ENCODE assay signal across 7 cellular contexts in the genomic region with DNA sequence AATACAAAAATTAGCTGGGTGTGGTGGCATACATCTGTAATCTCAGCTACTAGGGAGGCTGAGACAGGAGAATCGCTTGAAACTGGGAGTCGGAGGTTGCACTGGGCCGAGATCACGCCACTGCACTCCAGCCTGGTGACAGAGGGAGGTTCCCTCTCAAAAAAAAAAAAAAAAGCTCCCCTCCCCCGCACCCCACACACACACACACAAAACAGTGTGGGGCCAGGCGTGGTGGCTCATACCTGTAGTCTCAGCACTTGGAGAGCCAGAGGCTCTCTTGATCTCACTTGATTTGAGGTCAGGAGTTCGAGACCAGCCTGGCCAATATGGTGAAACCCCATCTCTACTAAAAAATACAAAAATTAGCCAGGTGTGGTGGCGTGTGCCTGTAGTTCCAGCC. TPM values are rescaled to one million over a fixed set of nuclear protein-coding genes. Genes with fewer than 3 reads are reported as not detected.
DNase-seq lines count a peak whose midpoint lies in the region; ATAC-seq, FAIRE-seq and TF ChIP-seq lines count a peak whose summit lies in the region.
"Not testable (repeated sequence)": the region's sequence is repeated elsewhere in the genome, so short reads cannot be mapped to it uniquely, and the experiment has no call there.

No MANE protein-coding gene starts in this region.

- DNase-seq in GM23248; RWPE1 (ENCODE audit: low spot score); mesenchymal stem cell: not testable (repeated sequence)
- peak; percentile 39 for DNase-seq in activated CD4-positive, alpha-beta memory T cell treated with anti-CD3 and anti-CD28 coated beads for 36 hours
- peak in 2 of 4 experiments; percentile 23 to 55 for DNase-seq in K562 (ENCODE audit: extremely low read depth in 1 of 4, low spot score in 3 of 4)
- DNase-seq in stimulated activated CD4-positive, alpha-beta T cell treated with anti-CD3 and anti-CD28 coated beads, Interleukin-1b, Interleukin-23, amount 100 ng/mL, for 48 hours, result peak; percentile 25

- H3K9ac ChIP-seq in GM23248; K562 (ENCODE audit: insufficient read depth in 1 of 2, low read depth in 2 of 2, low read length in 2 of 2): not testable (repeated sequence)
- peak overlapping the region; percentile 59 for H3K9ac ChIP-seq in mesenchymal stem cell (ENCODE audit: low read length)

- not testable (repeated sequence) for TF ChIP-seq EP300 in K562 (IDR thresholded peaks at IDR 0.05; ENCODE audit: low read length)

- not testable (repeated sequence) for H2BK15ac ChIP-seq in mesenchymal stem cell (ENCODE audit: low read depth, poor library complexity, severe bottlenecking)

- H2BK12ac ChIP-seq in mesenchymal stem cell (ENCODE audit: low read length in 2 of 2), result not testable (repeated sequence)

- H3K79me2 ChIP-seq in GM23248 (ENCODE audit: insufficient read depth), result peaks cover 99% of the 10 kb centered on the region
- peaks cover 94% of the 10 kb centered on the region for H3K79me2 ChIP-seq in K562 (ENCODE audit: control insufficient read depth, insufficient read depth, low read length)

- not testable (repeated sequence) for H4K91ac ChIP-seq in mesenchymal stem cell (ENCODE audit: low read length)

- not testable (repeated sequence) for H2BK120ac ChIP-seq in mesenchymal stem cell (ENCODE audit: low read depth, low read length)

- intact Hi-C loops in activated CD4-positive, alpha-beta memory T cell treated with anti-CD3 and anti-CD28 coated beads for 36 hours (cut with micrococcal nuclease); K562 (cut with micrococcal nuclease): not testable (repeated sequence)

- H3K4ac ChIP-seq in mesenchymal stem cell (ENCODE audit: low read depth in 1 of 2, low read length in 2 of 2), result not testable (repeated sequence)

- H3K4me1 Mint-ChIP-seq in activated CD4-positive, alpha-beta memory T cell treated with anti-CD3 and anti-CD28 coated beads for 36 hours (ENCODE audit: low read depth), result peaks cover 29% of the 10 kb centered on the region
- peaks cover 49% of the 10 kb centered on the region for H3K4me1 Mint-ChIP-seq in activated naive CD8-positive, alpha-beta T cell (ENCODE audit: low read depth)

- not testable (repeated sequence) for TF ChIP-seq CTCF in RWPE1 (conservative IDR thresholded peaks at IDR 0.05; ENCODE audit: low read depth); K562 (IDR thresholded peaks at IDR 0.05 in 2 of 3, conservative IDR thresholded peaks at IDR 0.05 in 1 of 3; ENCODE audit: insufficient read depth in 2 of 3, low read depth in 1 of 3, low read length in 3 of 3)

- not testable (repeated sequence) for H3K27me3 ChIP-seq in GM23248 (replicated peaks; ENCODE audit: insufficient read depth); K562 (ENCODE audit: control insufficient read depth in 2 of 2, insufficient read depth in 2 of 2, low read length in 2 of 2); mesenchymal stem cell (ENCODE audit: control insufficient read depth in 1 of 2, insufficient read depth in 1 of 2, low read length in 2 of 2)

- H3K9me1 ChIP-seq in K562 (ENCODE audit: control insufficient read depth, insufficient read depth, low read length), result not testable (repeated sequence)

- H3K36me3 Mint-ChIP-seq in activated CD4-positive, alpha-beta memory T cell treated with anti-CD3 and anti-CD28 coated beads for 36 hours; activated naive CD8-positive, alpha-beta T cell: not testable (repeated sequence)

- H3K27ac Mint-ChIP-seq in activated CD4-positive, alpha-beta memory T cell treated with anti-CD3 and anti-CD28 coated beads for 36 hours, result not testable (repeated sequence)
- H3K27ac Mint-ChIP-seq in activated naive CD8-positive, alpha-beta T cell, result peak overlapping the region; percentile 34

- H3K4me3 Mint-ChIP-seq in activated CD4-positive, alpha-beta memory T cell treated with anti-CD3 and anti-CD28 coated beads for 36 hours; activated naive CD8-positive, alpha-beta T cell: not testable (repeated sequence)

- not testable (repeated sequence) for H2AK5ac ChIP-seq in mesenchymal stem cell (ENCODE audit: low read length, severe bottlenecking)

- not testable (repeated sequence) for H3K9me2 ChIP-seq in GM23248 (ENCODE audit: insufficient read depth)

- ATAC-seq in K562, result peak; percentile 83

- not testable (repeated sequence) for H3K27me3 Mint-ChIP-seq in activated CD4-positive, alpha-beta memory T cell treated with anti-CD3 and anti-CD28 coated beads for 36 hours; activated naive CD8-positive, alpha-beta T cell

- not testable (repeated sequence) for H3K9me3 Mint-ChIP-seq in activated CD4-positive, alpha-beta memory T cell treated with anti-CD3 and anti-CD28 coated beads for 36 hours; activated naive CD8-positive, alpha-beta T cell (ENCODE audit: low read depth)

- not testable (repeated sequence) for H3K4me2 ChIP-seq in GM23248 (ENCODE audit: unreplicated experiment); K562 (ENCODE audit: insufficient read depth, low read length); mesenchymal stem cell (ENCODE audit: low read length, poor library complexity, severe bottlenecking)

- 83 to 90% methylated on average over 8 of the region's 8 CpGs for WGBS in GM23248 (ENCODE audit: low coverage in 1 of 2, low lambda C conversion rate in 2 of 2, missing lambda C conversion rate in 2 of 2), 2 experiments
- 56% methylated on average over 7 of the region's 8 CpGs for WGBS in K562 (ENCODE audit: insufficient coverage, low coverage, missing lambda C conversion rate)
- 94% methylated on average over 8 of the region's 8 CpGs for WGBS in mesenchymal stem cell

- H3K4me3 ChIP-seq in GM23248; K562; mesenchymal stem cell (ENCODE audit: insufficient read depth in 1 of 2, low read depth in 1 of 2, low read length in 2 of 2): not testable (repeated sequence)

- not testable (repeated sequence) for H4K8ac ChIP-seq in mesenchymal stem cell (ENCODE audit: low read length)

- not testable (repeated sequence) for TF ChIP-seq RAD21 in K562 (CRISPR knock-in tag; conservative IDR thresholded peaks at IDR 0.05 in 1 of 2, IDR thresholded peaks at IDR 0.05 in 1 of 2)

- not testable (repeated sequence) for H3K79me1 ChIP-seq in mesenchymal stem cell (replicated peaks; ENCODE audit: low read length, poor library complexity, severe bottlenecking)

- not testable (repeated sequence) for H3K23ac ChIP-seq in mesenchymal stem cell (ENCODE audit: low read length in 2 of 2)

- POLR2A ChIA-PET in RWPE1 (lab: Yijun Ruan, JAX; ENCODE audit: low non-redundant PET); K562 (lab: Yijun Ruan, JAX): not testable (repeated sequence)
- POLR2A ChIA-PET in activated CD4-positive, alpha-beta memory T cell treated with anti-CD3 and anti-CD28 coated beads for 36 hours (lab: Charles Lee), result interaction anchor here (0.6 kb wide), 1 partner anchor 140 kb away, joined by 3 read pairs; no protein-coding TSS in a partner anchor

- in situ Hi-C loops in GM23248 (cut with MboI); K562 (cut with MboI): not testable (repeated sequence)

- H3K18ac ChIP-seq in mesenchymal stem cell (ENCODE audit: low read depth in 1 of 2, low read length in 2 of 2), result not testable (repeated sequence)

- H3K36me3 ChIP-seq in GM23248 (ENCODE audit: low read depth), result not testable (repeated sequence)
- H3K36me3 ChIP-seq in K562 (ENCODE audit: control insufficient read depth, insufficient read depth, low read length) (peaks cover 26% of the 10 kb centered on the region), mesenchymal stem cell (ENCODE audit: control insufficient read depth in 1 of 2, insufficient read depth in 2 of 2, low read depth in 1 of 2, low read length in 2 of 2) (peaks cover 6 to 12% of the 10 kb centered on the region in 2 experiments)

- H3F3A ChIP-seq in GM23248 (ENCODE audit: insufficient read depth), result not testable (repeated sequence)

- not testable (repeated sequence) for TF ChIP-seq POLR2A in K562 (conservative IDR thresholded peaks at IDR 0.05)

- not testable (repeated sequence) for H4K20me1 ChIP-seq in GM23248 (ENCODE audit: insufficient read depth); K562 (replicated peaks; ENCODE audit: control insufficient read depth, insufficient read depth, low read length)

- H3K27ac ChIP-seq in GM23248 (peak overlapping the region; percentile 64), RWPE1 (peak overlapping the region; percentile 32)
- not testable (repeated sequence) for H3K27ac ChIP-seq in K562 (ENCODE audit: extremely low read depth, low read depth, low read length); mesenchymal stem cell (ENCODE audit: low read length, poor library complexity, severe bottlenecking)

- CTCF ChIA-PET in RWPE1 (lab: Yijun Ruan, JAX), result interaction anchor here (0.7 kb wide), 1 partner anchor 16 kb away, joined by 3 read pairs; no protein-coding TSS in a partner anchor
- CTCF ChIA-PET in activated CD4-positive, alpha-beta memory T cell treated with anti-CD3 and anti-CD28 coated beads for 36 hours (lab: Charles Lee); K562 (lab: Yijun Ruan, JAX; ENCODE audit: low intra/inter-chr PET ratio): not testable (repeated sequence)

- FAIRE-seq in K562 (lab: Jason Lieb, UNC), result not testable (repeated sequence)

- BruUV-seq in K562 (replicated peaks; lab: Mats Ljungman, UMichigan), result not testable (repeated sequence)

- H3K9me3 ChIP-seq in GM23248 (ENCODE audit: low read depth); K562 (replicated peaks; ENCODE audit: control insufficient read depth, insufficient read depth, low read depth, low read length); mesenchymal stem cell (ENCODE audit: control insufficient read depth, low read length): not testable (repeated sequence)

- H2BK5ac ChIP-seq in mesenchymal stem cell (ENCODE audit: low read depth, low read length, poor library complexity, severe bottlenecking), result not testable (repeated sequence)

- H3K14ac ChIP-seq in mesenchymal stem cell (ENCODE audit: low read length in 2 of 2), result not testable (repeated sequence)

- not testable (repeated sequence) for H2AFZ ChIP-seq in GM23248; K562 (ENCODE audit: low read depth, low read length); mesenchymal stem cell (ENCODE audit: low read depth, low read length)

- not testable (repeated sequence) for H3K4me1 ChIP-seq in GM23248 (ENCODE audit: insufficient read depth); K562 (replicated peaks in 1 of 2; ENCODE audit: control insufficient read depth in 2 of 2, insufficient read depth in 2 of 2, low read length in 2 of 2); mesenchymal stem cell (ENCODE audit: control insufficient read depth, insufficient read depth, low read depth, low read length)

RNA-seq across cellular contexts. Expression of gene GATAD2B, which starts 16.9 kb away (rescaled TPM):
- 3.9 and 4.3 TPM in 2 replicates for total RNA-seq in GM23248 (2014; rRNA removed; shearing (Covaris generic))
- 3.2 and 3.3 TPM in 2 replicates for polyA plus RNA-seq in GM23248 (2016; fragmentation: Nextera tagmentation; extraction: Ambion mirVana)
- 10 to 100 TPM; 66.4 to 67.9 TPM for total RNA-seq in activated CD4-positive, alpha-beta memory T cell treated with anti-CD3 and anti-CD28 coated beads for 36 hours
- total RNA-seq in K562 (2011; cell fraction: chromatin; rRNA removed; ENCODE audit: low replicate concordance), result 26.9 and 41.3 TPM in 2 replicates
- 14.7 and 15.7 TPM in 2 replicates for total RNA-seq in K562 (2011; cell fraction: nucleolus; rRNA removed)
- total RNA-seq in K562 (2011; cell fraction: nucleoplasm; rRNA removed), result 46.3 and 60.1 TPM in 2 replicates
- 3.5 TPM in 2 replicates for total RNA-seq in K562 (2014; rRNA removed)
- total RNA-seq in K562 (2014; rRNA removed; fragmentation: Illumina TruSeq; extraction: Trizol), result 4.9 and 6.3 TPM in 2 replicates
- total RNA-seq in K562 (2015; rRNA removed; fragmentation: Illumina TruSeq; extraction: Trizol), result 4.5 and 5.3 TPM in 2 replicates
- total RNA-seq in K562 (2021), result 35.0 and 40.2 TPM in 2 replicates
- polyA plus RNA-seq in K562 (2011; rRNA removed), result 4.7 and 6.7 TPM in 2 replicates
- polyA plus RNA-seq in K562 (2011; cell fraction: cytosol; rRNA removed), result 5.3 and 5.5 TPM in 2 replicates
- 15.2 and 16.7 TPM in 2 replicates for polyA plus RNA-seq in K562 (2011; cell fraction: nucleus; rRNA removed)
- 6.6 and 7.6 TPM in 2 replicates for polyA plus RNA-seq in K562 (2012)
- 13.9 and 14.8 TPM in 2 replicates for polyA plus RNA-seq in K562 (2014; fragmentation: Illumina TruSeq; extraction: Trizol)
- polyA plus RNA-seq in K562 (2014; fragmentation: Nextera tagmentation; extraction: Ambion mirVana), result 1 to 10 TPM; 1.5 to 6.6 TPM
- 7.8 and 9.0 TPM in 2 replicates for polyA plus RNA-seq in K562 (2014; rRNA removed)
- 8.7 and 10.3 TPM in 2 replicates for polyA minus RNA-seq in K562 (2011; rRNA and poly(A)+ RNA removed)
- polyA minus RNA-seq in K562 (2011; cell fraction: cytosol; rRNA and poly(A)+ RNA removed), result 16.0 and 22.3 TPM in 2 replicates
- polyA minus RNA-seq in K562 (2011; cell fraction: nucleus; rRNA and poly(A)+ RNA removed), result 5.0 and 9.1 TPM in 2 replicates
- 15.0 TPM for polyA plus RNA-seq in mesenchymal stem cell (2013, experiment 1 of 2)
- 14.1 TPM for polyA plus RNA-seq in mesenchymal stem cell (2013, experiment 2 of 2)

RNA-seq across cellular contexts. Expression of gene DENND4B, which starts 40.6 kb away (rescaled TPM):
- 3.9 and 17.5 TPM in 2 replicates for total RNA-seq in GM23248 (2014; rRNA removed; shearing (Covaris generic))
- polyA plus RNA-seq in GM23248 (2016; fragmentation: Nextera tagmentation; extraction: Ambion mirVana) (4.0 and 6.1 TPM in 2 replicates), K562 (2011; rRNA removed) (28.8 and 75.9 TPM in 2 replicates), K562 (2014; fragmentation: Illumina TruSeq; extraction: Trizol) (47.4 and 52.5 TPM in 2 replicates), K562 (2014; fragmentation: Nextera tagmentation; extraction: Ambion mirVana) (10 to 100 TPM in 1 of 2 experiments, 1 to 10 TPM in 1; 9.5 to 13.4 TPM), K562 (2014; rRNA removed) (63.3 and 74.0 TPM in 2 replicates)
- 100 to 1,000 TPM in 1 of 2 experiments, 10 to 100 TPM in 1; 98.1 to 108 TPM for total RNA-seq in activated CD4-positive, alpha-beta memory T cell treated with anti-CD3 and anti-CD28 coated beads for 36 hours
- total RNA-seq in K562 (2011; cell fraction: chromatin; rRNA removed; ENCODE audit: low replicate concordance), result 519 and 1,217 TPM in 2 replicates
- 693 and 731 TPM in 2 replicates for total RNA-seq in K562 (2011; cell fraction: nucleolus; rRNA removed)
- 509 and 519 TPM in 2 replicates for total RNA-seq in K562 (2011; cell fraction: nucleoplasm; rRNA removed)
- total RNA-seq in K562 (2014; rRNA removed) (20.2 and 21.7 TPM in 2 replicates), K562 (2014; rRNA removed; fragmentation: Illumina TruSeq; extraction: Trizol) (11.0 and 15.6 TPM in 2 replicates), K562 (2015; rRNA removed; fragmentation: Illumina TruSeq; extraction: Trizol) (21.0 and 23.1 TPM in 2 replicates), K562 (2021) (70.0 and 80.5 TPM in 2 replicates)
- 28.0 and 43.8 TPM in 2 replicates for polyA plus RNA-seq in K562 (2011; cell fraction: cytosol; rRNA removed)
- polyA plus RNA-seq in K562 (2011; cell fraction: nucleus; rRNA removed), result 734 and 802 TPM in 2 replicates
- polyA plus RNA-seq in K562 (2012), result 45.4 and 65.7 TPM in 2 replicates
- 17.3 and 28.6 TPM in 2 replicates for polyA minus RNA-seq in K562 (2011; rRNA and poly(A)+ RNA removed)
- 35.8 and 41.5 TPM in 2 replicates for polyA minus RNA-seq in K562 (2011; cell fraction: cytosol; rRNA and poly(A)+ RNA removed)
- polyA minus RNA-seq in K562 (2011; cell fraction: nucleus; rRNA and poly(A)+ RNA removed), result 191 and 272 TPM in 2 replicates
- polyA plus RNA-seq in mesenchymal stem cell (2013, experiment 1 of 2), result 21.7 TPM
- 18.0 TPM for polyA plus RNA-seq in mesenchymal stem cell (2013, experiment 2 of 2)

RNA-seq across cellular contexts. Expression of gene CRTC2, which starts 52.5 kb away (rescaled TPM):
- total RNA-seq in GM23248 (2014; rRNA removed; shearing (Covaris generic)), result 3.7 and 7.5 TPM in 2 replicates
- 16.7 and 21.0 TPM in 2 replicates for polyA plus RNA-seq in GM23248 (2016; fragmentation: Nextera tagmentation; extraction: Ambion mirVana)
- 10 to 100 TPM; 60.8 to 78.0 TPM for total RNA-seq in activated CD4-positive, alpha-beta memory T cell treated with anti-CD3 and anti-CD28 coated beads for 36 hours
- total RNA-seq in K562 (2011; cell fraction: chromatin; rRNA removed; ENCODE audit: low replicate concordance), result 62.1 and 111 TPM in 2 replicates
- 38.7 and 54.5 TPM in 2 replicates for total RNA-seq in K562 (2011; cell fraction: nucleolus; rRNA removed)
- 51.0 and 73.5 TPM in 2 replicates for total RNA-seq in K562 (2011; cell fraction: nucleoplasm; rRNA removed)
- 7.7 and 8.5 TPM in 2 replicates for total RNA-seq in K562 (2014; rRNA removed)
- 5.6 TPM in 2 replicates for total RNA-seq in K562 (2014; rRNA removed; fragmentation: Illumina TruSeq; extraction: Trizol)
- 10.2 and 10.4 TPM in 2 replicates for total RNA-seq in K562 (2015; rRNA removed; fragmentation: Illumina TruSeq; extraction: Trizol)
- 23.8 and 26.4 TPM in 2 replicates for total RNA-seq in K562 (2021)
- 13.3 and 26.5 TPM in 2 replicates for polyA plus RNA-seq in K562 (2011; rRNA removed)
- 23.6 and 27.7 TPM in 2 replicates for polyA plus RNA-seq in K562 (2011; cell fraction: cytosol; rRNA removed)
- 87.5 and 92.0 TPM in 2 replicates for polyA plus RNA-seq in K562 (2011; cell fraction: nucleus; rRNA removed)
- 19.4 and 28.0 TPM in 2 replicates for polyA plus RNA-seq in K562 (2012)
- polyA plus RNA-seq in K562 (2014; fragmentation: Illumina TruSeq; extraction: Trizol), result 24.0 TPM in 2 replicates
- 1 to 10 TPM; 2.7 to 3.3 TPM for polyA plus RNA-seq in K562 (2014; fragmentation: Nextera tagmentation; extraction: Ambion mirVana)
- 18.9 and 24.0 TPM in 2 replicates for polyA plus RNA-seq in K562 (2014; rRNA removed)
- 13.9 and 22.4 TPM in 2 replicates for polyA minus RNA-seq in K562 (2011; rRNA and poly(A)+ RNA removed)
- polyA minus RNA-seq in K562 (2011; cell fraction: cytosol; rRNA and poly(A)+ RNA removed), result 15.3 and 34.3 TPM in 2 replicates
- polyA minus RNA-seq in K562 (2011; cell fraction: nucleus; rRNA and poly(A)+ RNA removed), result 21.1 and 33.1 TPM in 2 replicates
- polyA plus RNA-seq in mesenchymal stem cell (2013, experiment 1 of 2), result 30.3 TPM
- polyA plus RNA-seq in mesenchymal stem cell (2013, experiment 2 of 2), result 27.0 TPM

RNA-seq across cellular contexts. Expression of gene SLC39A1, which starts 57.4 kb away (rescaled TPM):
- total RNA-seq in GM23248 (2014; rRNA removed; shearing (Covaris generic)), result 120 and 141 TPM in 2 replicates
- polyA plus RNA-seq in GM23248 (2016; fragmentation: Nextera tagmentation; extraction: Ambion mirVana) (91.9 and 93.1 TPM in 2 replicates), K562 (2011; rRNA removed) (52.9 and 61.3 TPM in 2 replicates), K562 (2014; fragmentation: Illumina TruSeq; extraction: Trizol) (72.8 and 84.3 TPM in 2 replicates), K562 (2014; fragmentation: Nextera tagmentation; extraction: Ambion mirVana) (10 to 100 TPM in 1 of 2 experiments, 1 to 10 TPM in 1; 9.9 to 12.9 TPM), K562 (2014; rRNA removed) (69.5 and 76.1 TPM in 2 replicates)
- 10 to 100 TPM; 67.0 to 68.7 TPM for total RNA-seq in activated CD4-positive, alpha-beta memory T cell treated with anti-CD3 and anti-CD28 coated beads for 36 hours
- total RNA-seq in K562 (2011; cell fraction: chromatin; rRNA removed; ENCODE audit: low replicate concordance), result 31.6 and 67.2 TPM in 2 replicates
- 106 and 118 TPM in 2 replicates for total RNA-seq in K562 (2011; cell fraction: nucleolus; rRNA removed)
- 87.4 and 103 TPM in 2 replicates for total RNA-seq in K562 (2011; cell fraction: nucleoplasm; rRNA removed)
- total RNA-seq in K562 (2014; rRNA removed) (81.1 and 88.3 TPM in 2 replicates), K562 (2014; rRNA removed; fragmentation: Illumina TruSeq; extraction: Trizol) (43.0 and 45.3 TPM in 2 replicates), K562 (2015; rRNA removed; fragmentation: Illumina TruSeq; extraction: Trizol) (62.5 and 62.7 TPM in 2 replicates), K562 (2021) (70.2 and 70.6 TPM in 2 replicates)
- polyA plus RNA-seq in K562 (2011; cell fraction: cytosol; rRNA removed), result 98.7 and 108 TPM in 2 replicates
- 34.7 and 36.6 TPM in 2 replicates for polyA plus RNA-seq in K562 (2011; cell fraction: nucleus; rRNA removed)
- polyA plus RNA-seq in K562 (2012), result 65.9 and 66.7 TPM in 2 replicates
- 43.9 and 46.0 TPM in 2 replicates for polyA minus RNA-seq in K562 (2011; rRNA and poly(A)+ RNA removed)
- polyA minus RNA-seq in K562 (2011; cell fraction: cytosol; rRNA and poly(A)+ RNA removed), result 37.1 and 42.1 TPM in 2 replicates
- polyA minus RNA-seq in K562 (2011; cell fraction: nucleus; rRNA and poly(A)+ RNA removed), result 15.1 and 25.0 TPM in 2 replicates
- polyA plus RNA-seq in mesenchymal stem cell (2013, experiment 1 of 2), result 106 TPM
- 105 TPM for polyA plus RNA-seq in mesenchymal stem cell (2013, experiment 2 of 2)
